Comparison of ENCODE assay signal across 8 cellular contexts in genomic region chr1:154628122-154628405, GRCh38. TPM values are rescaled to one million over a fixed set of nuclear protein-coding genes. Genes with fewer than 3 reads are reported as not detected.
DNase-seq lines count a peak whose midpoint lies in the region; ATAC-seq, FAIRE-seq and TF ChIP-seq lines count a peak whose summit lies in the region.

No MANE protein-coding gene starts in this region.

- peaks cover 13% of the 10 kb centered on the region for H3K79me1 ChIP-seq in mesendoderm (ENCODE audit: low read length)

- H4K8ac ChIP-seq in mesendoderm (ENCODE audit: low read depth, low read length) = peak overlapping the region; percentile 29

- WGBS in mesendoderm (ENCODE audit: extremely low coverage, insufficient coverage, low lambda C conversion rate) = no CpG with 5 or more reads among the region's 5 CpGs

- peak overlapping the region; percentile 78 for H2BK5ac ChIP-seq in mesendoderm (ENCODE audit: low read length)

- FAIRE-seq in bronchial epithelial cell (lab: Jason Lieb, UNC) = no peak

- no peaks in the 10 kb centered on the region for H3K27me3 ChIP-seq in CD4-positive, alpha-beta memory T cell (ENCODE audit: insufficient read depth, low read length)
- no peaks in the 10 kb centered on the region for H3K27me3 ChIP-seq in bronchial epithelial cell (ENCODE audit: control insufficient read depth, insufficient read depth, low read length)
- no peaks in the 10 kb centered on the region for H3K27me3 ChIP-seq in mesendoderm (ENCODE audit: insufficient read depth, low read length, poor library complexity)

- peak overlapping the region; percentile 92 for H3K56ac ChIP-seq in mesendoderm (ENCODE audit: low read length)

- peaks cover 33% of the 10 kb centered on the region for H3K79me2 ChIP-seq in mesendoderm (ENCODE audit: control insufficient read depth, insufficient read depth, low read length)

- H2BK15ac ChIP-seq in mesendoderm (replicated peaks; ENCODE audit: low read depth) = no peak overlapping the region

- no peak overlapping the region for H3K23ac ChIP-seq in mesendoderm (ENCODE audit: low read length)

- H3K4me3 ChIP-seq in CD4-positive, alpha-beta memory T cell (ENCODE audit: low read length in 2 of 2) = peak overlapping the region; percentile 82 to 85
- H3K4me3 ChIP-seq in bronchial epithelial cell (ENCODE audit: low read depth, low read length) (peak overlapping the region; percentile 95), mesendoderm (ENCODE audit: low read length) (peak overlapping the region; percentile 44)

- H2BK120ac ChIP-seq in mesendoderm (ENCODE audit: low read depth, low read length) = no peak overlapping the region

- no peak overlapping the region for H2AK5ac ChIP-seq in mesendoderm (ENCODE audit: low read length)

- H3K27me3 Mint-ChIP-seq in CD4-positive, alpha-beta memory T cell = peaks cover 2 to 4% of the 10 kb centered on the region in 2 donors

- no peak for DNase-seq in CD4-positive, alpha-beta memory T cell
- no peak for DNase-seq in bronchial epithelial cell (ENCODE audit: low read depth)
- DNase-seq in mesendoderm = no peak
- no peak for DNase-seq in NCI-H82 treated with DMSO at 0.1 percent for 48 hours (lab: John Stamatoyannopoulos, UW; ENCODE audit: unreplicated experiment)
- DNase-seq in germinal center (ENCODE audit: low spot score) = no peak
- no peak for DNase-seq in iPS-NIHi7 (ENCODE audit: extremely low spot score)

- peak overlapping the region; percentile 92 for H3K27ac ChIP-seq in CD4-positive, alpha-beta memory T cell (ENCODE audit: low read depth, low read length)
- no peak overlapping the region for H3K27ac ChIP-seq in mesendoderm (ENCODE audit: low read depth, low read length)

- intact Hi-C loops in CD4-positive, alpha-beta memory T cell (cut with micrococcal nuclease) = loop anchor here (1.0 to 2.0 kb wide), 2 partner anchors 19 to 69 kb away; partner anchors contain the start of gene UBE2Q1

- peak overlapping the region; percentile 59 for H3K4ac ChIP-seq in mesendoderm (ENCODE audit: low read depth, low read length)

- POLR2A ChIA-PET in CD4-positive, alpha-beta memory T cell (lab: Charles Lee; ENCODE audit: partially characterized antibody) = interaction anchor here (0.8 to 4.1 kb wide), 7 partner anchors 13 to 316 kb away, joined by 3 to 49 read pairs (median 4); partner anchors contain the start of gene ADAR

- CTCF ChIA-PET in CD4-positive, alpha-beta memory T cell (lab: Charles Lee; ENCODE audit: partially characterized antibody) = no interaction called here

- peak overlapping the region; percentile 95 for H4K5ac ChIP-seq in mesendoderm (ENCODE audit: low read length)

- H3K36me3 Mint-ChIP-seq in CD4-positive, alpha-beta memory T cell = peaks cover 6 to 33% of the 10 kb centered on the region in 2 donors

- H3K4me2 ChIP-seq in mesendoderm (ENCODE audit: low read length) = peak overlapping the region; percentile 83

- no peaks in the 10 kb centered on the region for H3K9me3 ChIP-seq in CD4-positive, alpha-beta memory T cell (ENCODE audit: control insufficient read depth in 1 of 2, low read length in 2 of 2)

- peaks cover 20% of the 10 kb centered on the region for H3K4me1 ChIP-seq in CD4-positive, alpha-beta memory T cell (ENCODE audit: insufficient read depth, low read length)
- H3K4me1 ChIP-seq in mesendoderm (ENCODE audit: control insufficient read depth, low read depth, low read length) = no peaks in the 10 kb centered on the region

- no peaks in the 10 kb centered on the region for H3K36me3 ChIP-seq in CD4-positive, alpha-beta memory T cell (ENCODE audit: insufficient read depth, low read length)
- H3K36me3 ChIP-seq in bronchial epithelial cell (ENCODE audit: control insufficient read depth, insufficient read depth, low read length) (peaks cover 2% of the 10 kb centered on the region), mesendoderm (ENCODE audit: control insufficient read depth, insufficient read depth, low read length) (no peaks in the 10 kb centered on the region)

- H3K4me1 Mint-ChIP-seq in CD4-positive, alpha-beta memory T cell = peaks cover 19 to 45% (median 30%) of the 10 kb centered on the region in 4 donors

- peak overlapping the region; percentile 92 to 99 (median 96) for H3K4me3 Mint-ChIP-seq in CD4-positive, alpha-beta memory T cell

- TF ChIP-seq CTCF in bronchial epithelial cell (IDR thresholded peaks at IDR 0.05; ENCODE audit: insufficient read depth, low read length, severe bottlenecking) = no peak

- peak overlapping the region; percentile 85 for H3K9ac ChIP-seq in mesendoderm (ENCODE audit: low read length)

- peak overlapping the region; percentile 95 to 100 (median 100) for H3K27ac Mint-ChIP-seq in CD4-positive, alpha-beta memory T cell

- H3K18ac ChIP-seq in mesendoderm (ENCODE audit: low read length) = no peak overlapping the region

- peak; percentile 15 for ATAC-seq in HG03521 (IDR thresholded peaks at IDR 0.05; ENCODE audit: unreplicated experiment)
- no peak for ATAC-seq in HG02938 (IDR thresholded peaks at IDR 0.05; ENCODE audit: unreplicated experiment)

- H3K9me3 Mint-ChIP-seq in CD4-positive, alpha-beta memory T cell = peaks cover 0 to 16% (median 8%) of the 10 kb centered on the region in 8 donors

RNA-seq across cellular contexts. Expression of gene ADAR, which starts 20.1 kb away (rescaled TPM):
- total RNA-seq in CD4-positive, alpha-beta memory T cell = 100 to 1,000 TPM; 240 to 247 TPM
- polyA plus RNA-seq in CD4-positive, alpha-beta memory T cell = 100 to 1,000 TPM in 1 of 2 donors, 10 to 100 TPM in 1; 64.4 to 162 TPM
- total RNA-seq in bronchial epithelial cell = 44.5 and 68.5 TPM in 2 replicates
- polyA plus RNA-seq in mesendoderm (2013, experiment 1 of 2) = 111 TPM
- 114 TPM for polyA plus RNA-seq in mesendoderm (2013, experiment 2 of 2)

Comparison
In these comparisons a context has a peak if more than half of its experiments do, and no peak if none do; other contexts are left out.
1. H3K4me3 ChIP-seq: peak in every context shown above with its lines; median percentile 95 in bronchial epithelial cell; 84 in CD4-positive, alpha-beta memory T cell; 44 in mesendoderm.